In genomic region chr1:180310095-180310494, GRCh38 we compare ENCODE assay signal across 2 cellular contexts.
TF ChIP-seq lines count a peak whose summit lies in the region.

No MANE protein-coding gene starts in this region.

TF ChIP-seq in GM23338, 12 proteins besides CTCF, POLR2A, EP300 and RAD21:
- no peak for TF ChIP-seq REST (IDR thresholded peaks at IDR 0.05; ENCODE audit: unreplicated experiment)
- no peak for TF ChIP-seq JUNB (IDR thresholded peaks at IDR 0.05; ENCODE audit: unreplicated experiment)
- TF ChIP-seq CREB1 (CRISPR knock-in tag; IDR thresholded peaks at IDR 0.05; ENCODE audit: low read depth) = no peak
- no peak for TF ChIP-seq EZH2 (IDR thresholded peaks at IDR 0.05; ENCODE audit: low read depth, unreplicated experiment)
- TF ChIP-seq EZH2phosphoT487 (IDR thresholded peaks at IDR 0.05; ENCODE audit: unreplicated experiment) = no peak
- no peak for TF ChIP-seq POLR2AphosphoS5 (IDR thresholded peaks at IDR 0.05; ENCODE audit: low read depth)
- TF ChIP-seq NANOG (IDR thresholded peaks at IDR 0.05; ENCODE audit: borderline replicate concordance) = no peak
- no peak for TF ChIP-seq ZNF462 (CRISPR knock-in tag; IDR thresholded peaks at IDR 0.05)
- no peak for TF ChIP-seq STAT1 (IDR thresholded peaks at IDR 0.05; ENCODE audit: unreplicated experiment)
- TF ChIP-seq ZNF331 (CRISPR knock-in tag; IDR thresholded peaks at IDR 0.05; ENCODE audit: low read depth) = no peak
- TF ChIP-seq ZNF114 (CRISPR knock-in tag; IDR thresholded peaks at IDR 0.05) = no peak

TF ChIP-seq in H1, 55 proteins besides CTCF, POLR2A, EP300 and RAD21 (continued from another document):
- TF ChIP-seq CHD7 (IDR thresholded peaks at IDR 0.05; ENCODE audit: insufficient replicate concordance, low read length) = no peak
